ENCODE assay signal across 10 cellular contexts in the genomic region with DNA sequence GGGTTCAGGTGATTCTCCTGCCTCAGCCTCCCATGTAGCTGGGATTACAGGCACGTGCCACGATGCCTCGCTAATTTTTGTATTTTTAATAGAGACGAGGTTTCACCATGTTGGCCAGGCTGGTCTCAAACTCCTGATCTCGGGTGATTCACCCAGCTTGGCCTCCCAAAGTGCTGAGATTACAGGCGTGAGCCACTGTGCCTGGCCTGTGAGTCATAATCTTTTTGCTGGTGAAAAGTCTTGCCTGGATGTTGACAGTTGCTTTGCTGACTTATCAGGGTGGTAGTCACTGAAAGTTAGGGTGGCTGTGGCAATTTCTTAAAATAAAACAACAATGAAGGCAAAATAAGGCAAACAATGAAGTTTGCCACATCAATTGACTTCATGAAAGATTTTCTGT. TPM values are rescaled to one million over a fixed set of nuclear protein-coding genes. Genes with fewer than 3 reads are reported as not detected.
DNase-seq lines count a peak whose midpoint lies in the region; ATAC-seq and TF ChIP-seq lines count a peak whose summit lies in the region.
"Not testable (repeated sequence)": the region's sequence is repeated elsewhere in the genome, so short reads cannot be mapped to it uniquely, and the experiment has no call there.
"Had no signal": no experiment of that assay in that cellular context is flagged by ENCODE, and none has a peak within 500 bp of the region (broad histone marks: within the 10 kb centered on the region; RNA-seq: fewer than 3 reads in every experiment).

No MANE protein-coding gene starts in this region.

- peak overlapping the region; percentile 90 for H2BK5ac ChIP-seq in IMR-90 (ENCODE audit: low read depth, low read length, poor library complexity, severe bottlenecking)

- not testable (repeated sequence) for H3K23ac ChIP-seq in IMR-90 (ENCODE audit: low read depth, low read length)

- H3K36me3 ChIP-seq in GM23248 (ENCODE audit: low read depth); IMR-90 (ENCODE audit: control insufficient read depth, insufficient read depth, low read length): not testable (repeated sequence)

- H3K4me2 ChIP-seq in GM23248 (ENCODE audit: unreplicated experiment); IMR-90 (ENCODE audit: low read depth, low read length): not testable (repeated sequence)

- peak; percentile 44 for ATAC-seq in IMR-90 (ENCODE audit: low read depth)

- not testable (repeated sequence) for H2AFZ ChIP-seq in GM23248; IMR-90 (replicated peaks; ENCODE audit: low read length, poor library complexity)

- not testable (repeated sequence) for H3K9me1 ChIP-seq in IMR-90 (ENCODE audit: insufficient read depth, low read length)

- H4K8ac ChIP-seq in IMR-90 (ENCODE audit: low read depth in 2 of 2, low read length in 2 of 2): peak overlapping the region in 1 of 2 experiments; percentile 84; a peak in 2 of 4 replicates

- WGBS in GM23248 (ENCODE audit: low coverage in 1 of 2, low lambda C conversion rate in 2 of 2, missing lambda C conversion rate in 2 of 2), 2 experiments: 30 to 33% methylated on average over 6 of the region's 6 CpGs
- WGBS in IMR-90 (ENCODE audit: extremely low coverage in 2 of 2, insufficient read length in 1 of 2), 2 experiments: no CpG with 5 or more reads among the region's 6 CpGs

- H3K9ac ChIP-seq in GM23248: 0 out of 2 replicates have a peak overlapping the region, but pooled peaks have one; percentile 33
- H3K9ac ChIP-seq in IMR-90 (ENCODE audit: low read depth, low read length): not testable (repeated sequence)

- peak overlapping the region; percentile 39 for H3K27ac ChIP-seq in AG04450 (ENCODE audit: low read depth, low read length)
- peak overlapping the region; percentile 82 for H3K27ac ChIP-seq in GM23248
- H3K27ac ChIP-seq in IMR-90 (ENCODE audit: insufficient read depth, low read length): peak overlapping the region; percentile 69

- dilution Hi-C loops in IMR-90 (cut with HindIII; ENCODE audit: low sequenced_read_pairs, unreplicated experiment): not testable (repeated sequence)

- H3K18ac ChIP-seq in IMR-90 (ENCODE audit: low read depth, low read length): peak overlapping the region; percentile 77; the same call in 1 of the 2 replicates

- H3K14ac ChIP-seq in IMR-90 (replicated peaks; ENCODE audit: low read depth, low read length): not testable (repeated sequence)

- H3K4me3 ChIP-seq in AG04450 (ENCODE audit: low read depth, low read length); GM23248; IMR-90 (ENCODE audit: insufficient read depth, low read depth, low read length); epithelial cell of esophagus (ENCODE audit: low read length); fibroblast of villous mesenchyme (ENCODE audit: low read depth, low read length): not testable (repeated sequence)

- not testable (repeated sequence) for BruUV-seq in IMR-90 (replicated peaks; lab: Mats Ljungman, UMichigan)

- H2AK5ac ChIP-seq in IMR-90 (ENCODE audit: low read depth, low read length): peak overlapping the region; percentile 33; the same call in 1 of the 2 replicates

- H3K9me3 ChIP-seq in AG04450 (ENCODE audit: control insufficient read depth, insufficient read depth, low read length); GM23248 (ENCODE audit: low read depth); IMR-90 (ENCODE audit: control insufficient read depth, insufficient read depth, low read length): not testable (repeated sequence)

- not testable (repeated sequence) for H3K9me2 ChIP-seq in GM23248 (ENCODE audit: insufficient read depth)

- H4K91ac ChIP-seq in IMR-90 (ENCODE audit: insufficient read depth, low read depth, low read length): not testable (repeated sequence)

- CTCF ChIA-PET in AG04450 (lab: Charles Lee); IMR-90 (lab: Yijun Ruan, JAX): not testable (repeated sequence)

- H3K4me1 ChIP-seq in GM23248 (ENCODE audit: insufficient read depth); IMR-90 (ENCODE audit: control insufficient read depth, insufficient read depth, low read length): not testable (repeated sequence)

- POLR2A ChIA-PET in AG04450 (lab: Yijun Ruan, JAX); IMR-90 (lab: Charles Lee; ENCODE audit: unreplicated experiment): not testable (repeated sequence)

- H3K27me3 ChIP-seq in AG04450 (ENCODE audit: control insufficient read depth, insufficient read depth, low read length); GM23248 (replicated peaks; ENCODE audit: insufficient read depth); IMR-90 (ENCODE audit: control insufficient read depth, insufficient read depth, low read length): not testable (repeated sequence)

- not testable (repeated sequence) for H2AK9ac ChIP-seq in IMR-90 (replicated peaks; ENCODE audit: low read depth, low read length, poor library complexity)

- intact Hi-C loops in IMR-90 (cut with micrococcal nuclease): not testable (repeated sequence)

- not testable (repeated sequence) for H4K20me1 ChIP-seq in GM23248 (ENCODE audit: insufficient read depth); IMR-90 (ENCODE audit: insufficient read depth, low read length)

- H3K79me1 ChIP-seq in IMR-90 (ENCODE audit: low read depth in 1 of 2, low read length in 2 of 2): not testable (repeated sequence)

- not testable (repeated sequence) for H3K4ac ChIP-seq in IMR-90 (ENCODE audit: low read depth, low read length)

- H3K56ac ChIP-seq in IMR-90 (ENCODE audit: extremely low read depth, insufficient read depth, low read length): not testable (repeated sequence)

- H3K79me2 ChIP-seq in GM23248 (ENCODE audit: insufficient read depth): not testable (repeated sequence)

- DNase-seq in AG04450 (ENCODE audit: low read depth, low spot score): not testable (repeated sequence)
- peak; percentile 79 for DNase-seq in GM23248
- DNase-seq in IMR-90: peak; percentile 63
- peak; percentile 66 for DNase-seq in RKO (ENCODE audit: low spot score)
- DNase-seq in amniotic epithelial cell (ENCODE audit: low read depth): peak; percentile 41
- DNase-seq in epithelial cell of esophagus (ENCODE audit: low read depth): peak; percentile 76
- DNase-seq in fibroblast of villous mesenchyme (ENCODE audit: low read depth): peak; percentile 12

- not testable (repeated sequence) for TF ChIP-seq RAD21 in IMR-90 (IDR thresholded peaks at IDR 0.05; ENCODE audit: low read length)

- not testable (repeated sequence) for H3F3A ChIP-seq in GM23248 (ENCODE audit: insufficient read depth)

- in situ Hi-C loops in GM23248 (cut with MboI); IMR-90 (cut with MboI; ENCODE audit: low sequenced_read_pairs): not testable (repeated sequence)

- TF ChIP-seq POLR2A in IMR-90 (IDR thresholded peaks at IDR 0.05; ENCODE audit: low read depth, low read length): not testable (repeated sequence)

- H2BK120ac ChIP-seq in IMR-90 (ENCODE audit: low read depth, low read length): peak overlapping the region; percentile 69

- H4K5ac ChIP-seq in IMR-90 (ENCODE audit: low read depth, low read length): not testable (repeated sequence)

- H2BK15ac ChIP-seq in IMR-90 (ENCODE audit: low read depth, low read length): not testable (repeated sequence)

- not testable (repeated sequence) for H2BK20ac ChIP-seq in IMR-90 (ENCODE audit: low read depth, low read length)

- not testable (repeated sequence) for TF ChIP-seq CTCF in AG04450 (IDR thresholded peaks at IDR 0.05; ENCODE audit: low read depth, low read length); IMR-90 (conservative IDR thresholded peaks at IDR 0.05; ENCODE audit: low read depth, low read length); epithelial cell of esophagus (IDR thresholded peaks at IDR 0.05; ENCODE audit: insufficient read depth, low read depth, low read length, missing control alignments); fibroblast of villous mesenchyme (IDR thresholded peaks at IDR 0.05; ENCODE audit: insufficient read depth, low read depth, low read length)

TF ChIP-seq in IMR-90, 13 proteins besides CTCF, POLR2A, EP300 and RAD21:
- 0 out of 2 replicates have a peak, but pooled peaks have one; percentile 35 for TF ChIP-seq BHLHE40 (IDR thresholded peaks at IDR 0.05; ENCODE audit: low read depth, low read length)

RNA-seq across cellular contexts. Expression of a gene that starts 49.3 kb away (rescaled TPM):
- polyA plus RNA-seq in AG04450 (2011; rRNA removed): 0.14 and 0.30 TPM in 2 replicates
- 0.43 and 0.74 TPM in 2 replicates for polyA minus RNA-seq in AG04450 (2011; rRNA and poly(A)+ RNA removed)
- total RNA-seq in GM23248 (2014; rRNA removed; shearing (Covaris generic)): 0.11 and 0.13 TPM in 2 replicates
- 0.05 and 0.65 TPM in 2 replicates for polyA plus RNA-seq in GM23248 (2016; fragmentation: Nextera tagmentation; extraction: Ambion mirVana)
- total RNA-seq in IMR-90 (2012; rRNA removed): under 0.01 TPM in 2 replicates
- polyA plus RNA-seq in IMR-90 (2012; rRNA removed): 0.06 and 0.09 TPM in 2 replicates
- polyA plus RNA-seq in IMR-90 (2012; cell fraction: cytosol; rRNA removed): 0.02 TPM in 1 of 2 replicates, not detected in the other
- 0.10 and 0.23 TPM in 2 replicates for polyA plus RNA-seq in IMR-90 (2012; cell fraction: nucleus; rRNA removed; ENCODE audit: low replicate concordance)
- under 0.01 TPM in 1 of 2 replicates, not detected in the other for total RNA-seq in fibroblast of villous mesenchyme
- total RNA-seq: A673, OCI-LY7 had no signal
- polyA plus RNA-seq: CD14-positive monocyte had no signal
